In genomic region chr1:92481598-92482403, GRCh38 we compare ENCODE assay signal across 8 cellular contexts. TPM values are rescaled to one million over a fixed set of nuclear protein-coding genes. Genes with fewer than 3 reads are reported as not detected.
DNase-seq lines count a peak whose midpoint lies in the region; ATAC-seq and TF ChIP-seq lines count a peak whose summit lies in the region.

No MANE protein-coding gene starts in this region.

- peaks cover 80% of the 10 kb centered on the region for H3K27me3 ChIP-seq in lower lobe of right lung (ENCODE audit: low read depth)
- H3K27me3 ChIP-seq in tibial nerve: peaks cover 5 to 76% of the 10 kb centered on the region in 2 donors

- in situ Hi-C loops in astrocyte of the cerebellum (cut with HindIII; ENCODE audit: low sequenced_read_pairs): no loop called here

- no peak for TF ChIP-seq CTCF in astrocyte of the cerebellum (IDR thresholded peaks at IDR 0.05; ENCODE audit: low read depth, low read length, missing control alignments)
- no peak for TF ChIP-seq CTCF in lower lobe of right lung (IDR thresholded peaks at IDR 0.05)
- TF ChIP-seq CTCF in tibial nerve (IDR thresholded peaks at IDR 0.05): no peak

- H3K9me3 ChIP-seq in lower lobe of right lung: no peaks in the 10 kb centered on the region
- no peaks in the 10 kb centered on the region for H3K9me3 ChIP-seq in tibial nerve

- DNase-seq in activated naive CD4-positive, alpha-beta T cell treated with Interleukin-2 at 50 U/mL for 16 hours: peak; percentile 27
- no peak for DNase-seq in activated naive CD4-positive, alpha-beta T cell treated with anti-CD3 and anti-CD28 coated beads, Interleukin-2, amount 50 U/mL, for 16 hours
- no peak for DNase-seq in astrocyte of the cerebellum (ENCODE audit: low read depth)
- peak; percentile 54 for DNase-seq in lower lobe of right lung
- DNase-seq in tibial nerve (ENCODE audit: low spot score in 2 of 2): no peak
- DNase-seq in head of caudate nucleus: no peak
- DNase-seq in KG1 (lab: John Stamatoyannopoulos, UW): no peak
- DNase-seq in NCI-H69 (lab: John Stamatoyannopoulos, UW): no peak

- H3K4me3 ChIP-seq in astrocyte of the cerebellum (ENCODE audit: low read depth, low read length) (peak overlapping the region; percentile 10), lower lobe of right lung (peak overlapping the region; percentile 63), tibial nerve (peak overlapping the region; percentile 4 to 54 (median 46))

- TF ChIP-seq POLR2A in tibial nerve (IDR thresholded peaks at IDR 0.05): no peak

- H3K4me1 ChIP-seq in lower lobe of right lung (peaks cover 66% of the 10 kb centered on the region), tibial nerve (peaks cover 0 to 67% (median 55%) of the 10 kb centered on the region in 4 donors)

- H3K36me3 ChIP-seq in lower lobe of right lung (no peaks in the 10 kb centered on the region), tibial nerve (no peaks in the 10 kb centered on the region)

- intact Hi-C loops in lower lobe of right lung (cut with DNase I): no loop called here
- intact Hi-C loops in head of caudate nucleus (cut with DNase I): no loop called here

- 12 to 22% methylated on average over 36 to 37 of the region's 37 CpGs for WGBS in tibial nerve, 2 donors

- TF ChIP-seq EP300 in tibial nerve (IDR thresholded peaks at IDR 0.05): no peak

- no peak for ATAC-seq in lower lobe of right lung

- no peak overlapping the region for H3K27ac ChIP-seq in lower lobe of right lung
- H3K27ac ChIP-seq in tibial nerve: no peak overlapping the region

RNA-seq across cellular contexts. Expression of gene GFI1, which starts 4.9 kb away (rescaled TPM):
- 3.3 TPM for total RNA-seq in lower lobe of right lung
- total RNA-seq in tibial nerve: 1 to 10 TPM in 3 of 4 donors, under 1 TPM in 1; 0.30 to 1.3 (median 1.1) TPM

Comparison
In these comparisons a context has a peak if more than half of its experiments do, and no peak if none do; other contexts are left out.
1. DNase-seq: peak in activated naive CD4-positive, alpha-beta T cell treated with Interleukin-2 at 50 U/mL for 16 hours (single experiment) and lower lobe of right lung (single experiment); none in activated naive CD4-positive, alpha-beta T cell treated with anti-CD3 and anti-CD28 coated beads, Interleukin-2, amount 50 U/mL, for 16 hours (single experiment), astrocyte of the cerebellum (single experiment), tibial nerve (0 of 2), head of caudate nucleus (0 of 42), KG1 (single experiment) and NCI-H69 (single experiment).
2. H3K4me3 ChIP-seq: peak in every context shown above with its lines; median percentile 63 in lower lobe of right lung; 46 in tibial nerve; 10 in astrocyte of the cerebellum.